Comparison of ENCODE assay signal across 8 cellular contexts in genomic region chr15:77496710-77497107, GRCh38.
DNase-seq lines count a peak whose midpoint lies in the region; ATAC-seq and TF ChIP-seq lines count a peak whose summit lies in the region.

No MANE protein-coding gene starts in this region.

- 20% methylated on average over 16 of the region's 16 CpGs for WGBS in liver

- H3K36me3 ChIP-seq in liver (ENCODE audit: control insufficient read depth in 4 of 4, insufficient read depth in 3 of 4, low read depth in 1 of 4, low read length in 3 of 4), result no peaks in the 10 kb centered on the region

- no peak overlapping the region for H3K9ac ChIP-seq in liver (ENCODE audit: low read depth in 1 of 2, low read length in 2 of 2)

- H3K27me3 ChIP-seq in liver (ENCODE audit: control insufficient read depth in 4 of 4, insufficient read depth in 4 of 4, low read length in 3 of 4), result no peaks in the 10 kb centered on the region

- TF ChIP-seq CTCF in choroid plexus epithelial cell (conservative IDR thresholded peaks at IDR 0.05; ENCODE audit: low read depth, low read length) (peak; percentile 97), liver (IDR thresholded peaks at IDR 0.05; ENCODE audit: low read depth, low read length, missing input control) (peak; percentile 88)

- ATAC-seq in GM21367 (IDR thresholded peaks at IDR 0.05; ENCODE audit: unreplicated experiment) (peak; percentile 57), HG02938 (IDR thresholded peaks at IDR 0.05; ENCODE audit: unreplicated experiment) (no peak)

- peaks cover 0 to 12% (median 6%) of the 10 kb centered on the region in 4 donors for H3K4me1 ChIP-seq in liver (ENCODE audit: control insufficient read depth in 4 of 4, insufficient read depth in 4 of 4, low read length in 3 of 4)

- TF ChIP-seq RAD21 in liver (IDR thresholded peaks at IDR 0.05), result peak; percentile 99

- no peaks in the 10 kb centered on the region for H3K9me3 ChIP-seq in liver (ENCODE audit: control insufficient read depth in 4 of 4, low read length in 3 of 4)

- peak overlapping the region; percentile 9 to 50 for H3K27ac ChIP-seq in liver (ENCODE audit: low read depth in 1 of 2, low read length in 2 of 2)

- H3K4me3 ChIP-seq in choroid plexus epithelial cell (ENCODE audit: low read depth, low read length) (peak overlapping the region; percentile 11), liver (ENCODE audit: low read depth in 1 of 3, low read length in 3 of 3) (no peak overlapping the region)

- DNase-seq in AG08395 (ENCODE audit: low spot score) (peak; percentile 92), NCI-H2227 (lab: John Stamatoyannopoulos, UW; ENCODE audit: unreplicated experiment) (peak; percentile 63), choroid plexus epithelial cell (ENCODE audit: low read depth) (peak; percentile 97)
- peak; percentile 54 for DNase-seq in activated CD4-positive, alpha-beta T cell treated with anti-CD3 and anti-CD28 coated beads for 1 hour
- peak; percentile 76 for DNase-seq in stimulated activated CD4-positive, alpha-beta T cell treated with anti-CD3 and anti-CD28 coated beads, Interleukin-4, amount 100 ng/mL, for 24 hours

TF ChIP-seq in liver, 16 proteins besides CTCF, POLR2A, EP300 and RAD21:
- peak; percentile 22 to 23 for TF ChIP-seq RXRA (IDR thresholded peaks at IDR 0.05)
- no peak for TF ChIP-seq YY1 (IDR thresholded peaks at IDR 0.05)
- TF ChIP-seq REST (IDR thresholded peaks at IDR 0.05), result no peak
- peak in 1 of 2 donors; percentile 7 for TF ChIP-seq HNF4A (conservative IDR thresholded peaks at IDR 0.05)
